ENCODE assay signal across 8 cellular contexts in the genomic region with DNA sequence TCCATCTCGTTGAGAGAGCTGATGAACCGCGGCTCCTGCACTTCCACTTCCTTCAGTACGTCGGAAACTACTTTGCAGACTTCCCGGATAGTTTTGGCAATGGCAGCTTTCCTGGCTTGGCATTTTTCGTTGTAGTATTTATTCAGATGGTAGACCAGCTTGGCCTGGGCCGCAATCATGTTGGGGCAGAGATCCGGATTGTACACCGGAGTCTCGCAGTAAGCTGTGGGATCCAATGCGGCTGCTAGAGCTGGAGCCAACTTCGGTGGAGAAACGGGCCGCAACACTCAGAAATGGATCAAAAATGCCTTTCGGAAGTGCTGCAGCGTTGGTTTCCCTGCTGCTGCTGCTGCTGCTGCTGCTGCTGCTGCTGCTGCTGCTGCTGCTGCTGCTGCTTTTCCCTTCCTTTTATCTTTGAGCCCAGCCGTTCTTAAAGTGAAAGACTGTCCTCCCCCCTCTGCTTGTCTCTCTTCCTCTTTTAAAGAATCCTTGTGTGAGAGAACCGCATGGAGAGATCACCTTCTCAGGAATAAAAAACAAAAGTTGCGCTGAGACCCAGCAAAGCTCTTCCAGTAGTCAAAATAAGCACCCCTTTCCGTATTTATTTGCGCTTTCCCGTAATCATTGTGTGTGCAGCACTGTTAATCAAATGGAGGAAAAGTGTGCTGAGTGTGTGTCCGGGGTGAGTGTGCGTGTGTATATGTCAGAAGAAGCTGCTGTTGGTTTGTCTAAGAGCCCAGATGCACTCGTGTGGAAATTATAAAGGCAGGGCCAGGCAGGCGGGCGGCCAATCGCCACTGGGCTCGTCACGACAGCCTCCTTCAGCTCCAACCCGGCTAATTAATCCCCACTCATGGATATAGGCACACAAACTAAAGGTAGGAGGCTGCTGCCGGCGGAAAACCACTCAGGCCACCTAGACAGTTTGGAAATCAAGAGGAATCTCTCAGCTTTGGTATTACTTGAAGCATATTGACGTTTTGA. TPM values are rescaled to one million over a fixed set of nuclear protein-coding genes. Genes with fewer than 3 reads are reported as not detected.
A peak's percentile ranks its signal among the peaks of the same experiment; 100 is the strongest.
DNase-seq lines count a peak whose midpoint lies in the region; ATAC-seq lines count a peak whose summit lies in the region.

A gene (minus strand): TSS at position 730 of the 984 bp plus-strand sequence. CDS start 551 bp downstream, at position 179.

- intact Hi-C loops in activated T-helper 1 cell treated with anti-CD3 and anti-CD28 coated beads, Interleukin-12 subunit alpha, Interleukin-12 subunit beta, Interleukin-2, Interleukin-4 antibody, amounts not matched to agents 30 ng/mL and 10 ng/mL and 1 ng/mL, durations not matched to agents 14 hours and 24 hours and 36 hours (cut with micrococcal nuclease): loop anchor here (10.0 kb wide), 1 partner anchor 531 kb away; a partner anchor contains a TSS
- intact Hi-C loops in left cardiac atrium (cut with DNase I): no loop called here
- intact Hi-C loops in posterior cingulate gyrus (cut with DNase I): no loop called here

- H3K4me1 Mint-ChIP-seq in activated T-helper 1 cell treated with anti-CD3 and anti-CD28 coated beads, Interleukin-12 subunit alpha, Interleukin-12 subunit beta, Interleukin-2, Interleukin-4 antibody, amounts not matched to agents 30 ng/mL and 10 ng/mL and 1 ng/mL, durations not matched to agents 14 hours and 24 hours and 36 hours (ENCODE audit: low read depth): peaks cover 33% of the 10 kb centered on the region

- peaks cover 78% of the 10 kb centered on the region for H3K27me3 Mint-ChIP-seq in activated T-helper 1 cell treated with anti-CD3 and anti-CD28 coated beads, Interleukin-12 subunit alpha, Interleukin-12 subunit beta, Interleukin-2, Interleukin-4 antibody, amounts not matched to agents 30 ng/mL and 10 ng/mL and 1 ng/mL, durations not matched to agents 14 hours and 24 hours and 36 hours (ENCODE audit: insufficient read depth)

- H3K9me3 ChIP-seq in MG63: no peaks in the 10 kb centered on the region

- ATAC-seq in left cardiac atrium (peak; percentile 44 to 66), GM18519 (IDR thresholded peaks at IDR 0.05; ENCODE audit: low FRiP score, unreplicated experiment) (no peak), HG03565 (IDR thresholded peaks at IDR 0.05; ENCODE audit: unreplicated experiment) (no peak), GM21619 (IDR thresholded peaks at IDR 0.05; ENCODE audit: unreplicated experiment) (no peak)

- DNase-seq in DMS 273 (lab: John Stamatoyannopoulos, UW; ENCODE audit: unreplicated experiment): peak; percentile 73
- peak; percentile 61 for DNase-seq in MG63
- DNase-seq in activated T-helper 1 cell treated with anti-CD3 and anti-CD28 coated beads, Interleukin-12 subunit alpha, Interleukin-12 subunit beta, Interleukin-2, Interleukin-4 antibody, amounts not matched to agents 30 ng/mL and 10 ng/mL and 1 ng/mL, durations not matched to agents 14 hours and 24 hours and 36 hours (ENCODE audit: low spot score): no peak
- DNase-seq in left cardiac atrium: peak; percentile 15
- peak in 7 of 10 donors; percentile 19 to 89 (median 48) for DNase-seq in posterior cingulate gyrus

- H3K9me3 Mint-ChIP-seq in activated T-helper 1 cell treated with anti-CD3 and anti-CD28 coated beads, Interleukin-12 subunit alpha, Interleukin-12 subunit beta, Interleukin-2, Interleukin-4 antibody, amounts not matched to agents 30 ng/mL and 10 ng/mL and 1 ng/mL, durations not matched to agents 14 hours and 24 hours and 36 hours: peaks cover 3% of the 10 kb centered on the region

- H3K36me3 Mint-ChIP-seq in activated T-helper 1 cell treated with anti-CD3 and anti-CD28 coated beads, Interleukin-12 subunit alpha, Interleukin-12 subunit beta, Interleukin-2, Interleukin-4 antibody, amounts not matched to agents 30 ng/mL and 10 ng/mL and 1 ng/mL, durations not matched to agents 14 hours and 24 hours and 36 hours (ENCODE audit: low read depth): peaks cover 5% of the 10 kb centered on the region

- H3K4me3 ChIP-seq in MG63: peak within 1 kb of the TSS; percentile 54

- H3K27me3 ChIP-seq in MG63: peaks cover 32% of the 10 kb centered on the region

- H3K36me3 ChIP-seq in MG63: no peaks in the 10 kb centered on the region

- H3K4me3 Mint-ChIP-seq in activated T-helper 1 cell treated with anti-CD3 and anti-CD28 coated beads, Interleukin-12 subunit alpha, Interleukin-12 subunit beta, Interleukin-2, Interleukin-4 antibody, amounts not matched to agents 30 ng/mL and 10 ng/mL and 1 ng/mL, durations not matched to agents 14 hours and 24 hours and 36 hours: peak within 1 kb of the TSS; percentile 81

- H3K27ac Mint-ChIP-seq in activated T-helper 1 cell treated with anti-CD3 and anti-CD28 coated beads, Interleukin-12 subunit alpha, Interleukin-12 subunit beta, Interleukin-2, Interleukin-4 antibody, amounts not matched to agents 30 ng/mL and 10 ng/mL and 1 ng/mL, durations not matched to agents 14 hours and 24 hours and 36 hours: no peak within 1 kb of the TSS

RNA-seq across cellular contexts. Expression of the gene that starts here (rescaled TPM):
- 0.36 TPM in 1 of 2 replicates, not detected in the other for total RNA-seq in MG63 (2014; rRNA removed; shearing (Covaris generic); ENCODE audit: low replicate concordance)
- not detected in 2 replicates for total RNA-seq in activated T-helper 1 cell treated with anti-CD3 and anti-CD28 coated beads, Interleukin-12 subunit alpha, Interleukin-12 subunit beta, Interleukin-2, Interleukin-4 antibody, amounts not matched to agents 30 ng/mL and 10 ng/mL and 1 ng/mL, durations not matched to agents 14 hours and 24 hours and 36 hours
- under 1 TPM; 0.24 to 0.29 TPM for total RNA-seq in left cardiac atrium

Comparison
In these comparisons a context has a peak if more than half of its experiments do, and no peak if none do; other contexts are left out.
1. Peak in DNase-seq and H3K4me3 ChIP-seq in MG63; RNA of the gene not detected or under 1 TPM.
2. Peak in DNase-seq and ATAC-seq in left cardiac atrium; RNA of the gene not detected or under 1 TPM.